In the genomic region with DNA sequence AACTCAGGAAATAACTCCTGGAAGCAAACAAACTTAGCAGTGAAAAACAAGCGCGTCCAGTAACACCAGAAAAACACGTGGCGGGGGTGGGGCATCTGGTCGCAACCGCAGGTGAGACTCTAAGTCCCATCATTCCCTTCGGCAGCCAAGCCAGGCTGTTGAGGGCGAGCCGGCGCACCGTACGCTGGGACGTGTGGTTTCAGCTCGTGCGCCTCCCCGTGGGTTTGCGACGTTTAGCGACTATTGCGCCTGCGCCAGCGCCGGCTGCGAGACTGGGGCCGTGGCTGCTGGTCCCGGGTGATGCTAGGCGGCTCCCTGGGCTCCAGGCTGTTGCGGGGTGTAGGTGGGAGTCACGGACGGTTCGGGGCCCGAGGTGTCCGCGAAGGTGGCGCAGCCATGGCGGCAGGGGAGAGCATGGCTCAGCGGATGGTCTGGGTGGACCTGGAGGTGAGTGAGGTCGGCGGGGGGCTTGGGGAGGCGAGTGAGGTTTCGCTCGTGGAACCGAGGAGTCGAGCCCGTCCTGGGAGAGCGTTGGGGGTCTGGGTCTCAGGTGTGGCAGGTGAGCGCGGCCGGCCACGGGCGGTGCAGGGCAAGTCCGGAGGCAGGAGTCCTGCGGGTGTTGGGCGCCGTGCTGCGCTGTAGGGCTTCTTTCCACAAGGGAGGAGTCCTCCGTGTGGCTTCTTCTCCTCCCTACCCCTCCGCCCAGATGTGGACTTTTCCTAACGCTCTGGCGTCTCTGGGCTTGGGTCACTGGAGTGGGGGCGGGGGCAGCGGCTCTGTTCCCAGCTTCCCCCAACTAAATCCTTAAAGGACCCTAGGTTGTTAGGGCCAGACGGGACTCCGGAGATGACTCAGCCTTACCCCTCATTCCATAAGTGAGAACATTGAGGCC, we compare ENCODE assay signal across 8 cellular contexts. TPM values are rescaled to one million over a fixed set of nuclear protein-coding genes. Genes with fewer than 3 reads are reported as not detected.
DNase-seq lines count a peak whose midpoint lies in the region; ATAC-seq and TF ChIP-seq lines count a peak whose summit lies in the region.

A gene (plus strand): TSS at position 239 of the 892 bp plus-strand sequence. CDS start 62 bp downstream, at position 301.

- H3K4me3 Mint-ChIP-seq in T-helper 17 cell: peak within 1 kb of the TSS; percentile 99

- H3K36me3 Mint-ChIP-seq in T-helper 17 cell (ENCODE audit: low read depth): peaks cover 2% of the 10 kb centered on the region

- TF ChIP-seq CTCF in left ventricle myocardium inferior (IDR thresholded peaks at IDR 0.05; ENCODE audit: borderline replicate concordance): peak; percentile 40
- peak in 3 of 4 experiments; percentile 33 to 47 (median 41) for TF ChIP-seq CTCF in prostate gland (IDR thresholded peaks at IDR 0.05)

- peak; percentile 56 for TF ChIP-seq POLR2A in GM15510 (IDR thresholded peaks at IDR 0.05; ENCODE audit: borderline replicate concordance, extremely low read depth, insufficient read length)
- TF ChIP-seq POLR2A in prostate gland (IDR thresholded peaks at IDR 0.05): peak; percentile 89

- WGBS in prostate gland: under 1% methylated on average over 52 of the region's 64 CpGs
- WGBS in urinary bladder: under 1% methylated on average over 64 of the region's 64 CpGs

- no peaks in the 10 kb centered on the region for H3K27me3 Mint-ChIP-seq in T-helper 17 cell

- peak within 1 kb of the TSS; percentile 91 for H3K27ac Mint-ChIP-seq in T-helper 17 cell

- H3K36me3 ChIP-seq in left ventricle myocardium inferior (peaks cover 7% of the 10 kb centered on the region), prostate gland (peaks cover 0 to 6% of the 10 kb centered on the region in 2 donors), urinary bladder (ENCODE audit: insufficient read depth) (no peaks in the 10 kb centered on the region)

- H3K9me3 ChIP-seq in T-helper 17 cell (ENCODE audit: control insufficient read depth, low read length, poor library complexity, severe bottlenecking) (no peaks in the 10 kb centered on the region), left ventricle myocardium inferior (replicated peaks) (no peaks in the 10 kb centered on the region), prostate gland (no peaks in the 10 kb centered on the region)

- H3K27ac ChIP-seq in left ventricle myocardium inferior (replicated peaks) (peak within 1 kb of the TSS; percentile 91), prostate gland (peak within 1 kb of the TSS; percentile 85 to 86), urinary bladder (ENCODE audit: low read depth) (peak within 1 kb of the TSS; percentile 76)

- H3K4me3 ChIP-seq in left ventricle myocardium inferior (peak within 1 kb of the TSS; percentile 90), prostate gland (peak within 1 kb of the TSS; percentile 84 to 89), urinary bladder (ENCODE audit: low read depth, low read length) (peak within 1 kb of the TSS; percentile 84)

- ATAC-seq in HG02885 (IDR thresholded peaks at IDR 0.05; ENCODE audit: poor library complexity, unreplicated experiment) (peak; percentile 99), T-helper 17 cell (peak; percentile 99)

- peak; percentile 55 for DNase-seq in NCI-H1694 treated with DMSO at 0.1 percent for 48 hours (lab: John Stamatoyannopoulos, UW)
- peak; percentile 87 to 91 (median 89) for DNase-seq in T-helper 17 cell
- peak; percentile 59 to 97 (median 92) for DNase-seq in amygdala (lab: John Stamatoyannopoulos, UW)
- peak; percentile 96 for DNase-seq in left ventricle myocardium inferior
- DNase-seq in prostate gland (ENCODE audit: low spot score): peak; percentile 98

- peaks cover 22% of the 10 kb centered on the region for H3K4me1 Mint-ChIP-seq in T-helper 17 cell

- H3K4me1 ChIP-seq in left ventricle myocardium inferior (peaks cover 58% of the 10 kb centered on the region), prostate gland (replicated peaks) (no peaks in the 10 kb centered on the region), urinary bladder (ENCODE audit: insufficient read depth) (no peaks in the 10 kb centered on the region)

- intact Hi-C loops in left ventricle myocardium inferior (cut with micrococcal nuclease): no loop called here
- intact Hi-C loops in prostate gland (cut with DNase I): loop anchor here (5.0 kb wide), 1 partner anchor 37 kb away; a partner anchor contains a TSS

- no peaks in the 10 kb centered on the region for H3K27me3 ChIP-seq in left ventricle myocardium inferior (ENCODE audit: low read depth)
- H3K27me3 ChIP-seq in prostate gland (replicated peaks; ENCODE audit: insufficient read depth): no peaks in the 10 kb centered on the region

RNA-seq across cellular contexts. Expression of the gene that starts here (rescaled TPM):
- total RNA-seq in T-helper 17 cell: 10 to 100 TPM; 30.1 to 38.9 TPM
- 182 TPM for total RNA-seq in left ventricle myocardium inferior
- total RNA-seq in prostate gland: 100 to 1,000 TPM in 1 of 2 donors, 10 to 100 TPM in 1; 90.6 to 151 TPM
- 126 TPM for total RNA-seq in urinary bladder
- 107 TPM for polyA plus RNA-seq in urinary bladder

Comparison
In these comparisons a context has a peak if more than half of its experiments do, and no peak if none do; other contexts are left out.
1. Peak in every context shown above with its lines: DNase-seq, ATAC-seq, H3K4me3 ChIP-seq and H3K27ac ChIP-seq.